ENCODE assay signal across 15 cellular contexts in genomic region chr18:68742206-68742605, GRCh38. TPM values are rescaled to one million over a fixed set of nuclear protein-coding genes. Genes with fewer than 3 reads are reported as not detected.
DNase-seq lines count a peak whose midpoint lies in the region; ATAC-seq and TF ChIP-seq lines count a peak whose summit lies in the region.
"Had no signal": no experiment of that assay in that cellular context is flagged by ENCODE, and none has a peak within 500 bp of the region (broad histone marks: within the 10 kb centered on the region; RNA-seq: fewer than 3 reads in every experiment).

No MANE protein-coding gene starts in this region.

- TF ChIP-seq EP300 in stomach (IDR thresholded peaks at IDR 0.05): no peak

- intact Hi-C loops in gastrocnemius medialis (cut with DNase I; ENCODE audit: low total_unique reads) (no loop called here), stomach (cut with DNase I; ENCODE audit: low total_unique reads) (no loop called here)

- H3K9me3 ChIP-seq in gastrocnemius medialis: no peaks in the 10 kb centered on the region
- H3K9me3 ChIP-seq in stomach: no peaks in the 10 kb centered on the region
- H3K9me3 ChIP-seq: BLaER1 treated with 17β-estradiol and CSF1 and Interleukin-3, amounts not matched to agents 10 nM and 100 nM had no signal

- TF ChIP-seq POLR2A in gastrocnemius medialis (IDR thresholded peaks at IDR 0.05) (no peak), stomach (IDR thresholded peaks at IDR 0.05) (no peak)

- in situ Hi-C loops in gastrocnemius medialis (cut with MboI; ENCODE audit: low sequenced_read_pairs in 4 of 4): no loop called here

- 83 to 92% (median 87%) methylated on average over 1 of the region's 1 CpG for WGBS in stomach, 5 donors

- H3K27me3 ChIP-seq in gastrocnemius medialis: no peaks in the 10 kb centered on the region
- no peaks in the 10 kb centered on the region for H3K27me3 ChIP-seq in stomach
- H3K27me3 ChIP-seq: BLaER1 treated with 17β-estradiol and CSF1 and Interleukin-3, amounts not matched to agents 10 nM and 100 nM had no signal

- ATAC-seq in gastrocnemius medialis: no peak
- ATAC-seq: GM12878 had no signal

- no peak for TF ChIP-seq CTCF in gastrocnemius medialis (IDR thresholded peaks at IDR 0.05 in 4 of 5, conservative IDR thresholded peaks at IDR 0.05 in 1 of 5)
- TF ChIP-seq CTCF in stomach (IDR thresholded peaks at IDR 0.05): no peak

- H3K36me3 ChIP-seq in gastrocnemius medialis: no peaks in the 10 kb centered on the region
- no peaks in the 10 kb centered on the region for H3K36me3 ChIP-seq in stomach
- H3K36me3 ChIP-seq: BLaER1 treated with 17β-estradiol and CSF1 and Interleukin-3, amounts not matched to agents 10 nM and 100 nM had no signal

- DNase-seq in NCI-H748 (lab: John Stamatoyannopoulos, UW; ENCODE audit: unreplicated experiment): peak; percentile 28
- no peak for DNase-seq in NCI-H748 treated with DMSO at 0.1 percent for 48 hours (lab: John Stamatoyannopoulos, UW)
- DNase-seq in NCI-H69 (lab: John Stamatoyannopoulos, UW): peak; percentile 89
- peak; percentile 38 for DNase-seq in fibroblast of gingiva (ENCODE audit: low read depth)
- DNase-seq in gastrocnemius medialis: no peak
- no peak for DNase-seq in stomach
- no peak for DNase-seq in NCI-H1930 (lab: John Stamatoyannopoulos, UW)
- DNase-seq: CD4-positive, CD25-positive, alpha-beta regulatory T cell; DMS53; HCEC 1CT; IMR-90 had no signal

- H3K4me3 ChIP-seq in gastrocnemius medialis (no peak overlapping the region), stomach (no peak overlapping the region)
- H3K4me3 ChIP-seq: BLaER1 treated with 17β-estradiol and CSF1 and Interleukin-3, amounts not matched to agents 10 nM and 100 nM; GM12878 had no signal

- H3K4me1 ChIP-seq in gastrocnemius medialis (no peaks in the 10 kb centered on the region), stomach (no peaks in the 10 kb centered on the region)
- H3K4me1 ChIP-seq: BLaER1 treated with 17β-estradiol and CSF1 and Interleukin-3, amounts not matched to agents 10 nM and 100 nM had no signal

- H3K27ac ChIP-seq in gastrocnemius medialis (no peak overlapping the region), stomach (no peak overlapping the region)
- H3K27ac ChIP-seq: 22Rv1; BLaER1 treated with 17β-estradiol and CSF1 and Interleukin-3, amounts not matched to agents 10 nM and 100 nM had no signal

RNA-seq across cellular contexts. Expression of gene TMX3, which starts 27.3 kb away (rescaled TPM):
- total RNA-seq in gastrocnemius medialis (10 to 100 TPM; 13.7 to 23.3 (median 16.7) TPM), stomach (100 to 1,000 TPM in 1 of 5 donors, 10 to 100 TPM in 4; 11.7 to 112 (median 70.9) TPM)
- 10 to 100 TPM in 1 of 3 donors, 1 to 10 TPM in 2; 4.3 to 11.9 (median 7.4) TPM for polyA plus RNA-seq in stomach

RNA-seq across cellular contexts. Expression of gene CCDC102B, which starts 55.7 kb away (rescaled TPM):
- 1 to 10 TPM in 3 of 4 donors, under 1 TPM in 1; 0.93 to 3.3 (median 1.3) TPM for total RNA-seq in gastrocnemius medialis
- total RNA-seq in stomach: 10 to 100 TPM in 4 of 5 donors, 1 to 10 TPM in 1; 4.1 to 66.1 (median 16.9) TPM
- 10 to 100 TPM in 2 of 3 donors, 1 to 10 TPM in 1; 1.0 to 22.1 (median 14.5) TPM for polyA plus RNA-seq in stomach
- total RNA-seq: HT-29 had no signal

Comparison
In these comparisons a context has a peak if more than half of its experiments do, and no peak if none do; other contexts are left out.
1. DNase-seq: peak in NCI-H748 (single experiment), NCI-H69 (single experiment) and fibroblast of gingiva (single experiment); none in NCI-H748 treated with DMSO at 0.1 percent for 48 hours (single experiment), gastrocnemius medialis (0 of 2), stomach (single experiment) and NCI-H1930 (0 of 2).